In genomic region chr18:45993441-45993840, GRCh38 we compare ENCODE assay signal across 11 cellular contexts. TPM values are rescaled to one million over a fixed set of nuclear protein-coding genes. Genes with fewer than 3 reads are reported as not detected.
DNase-seq lines count a peak whose midpoint lies in the region; ATAC-seq lines count a peak whose summit lies in the region.
"Had no signal": no experiment of that assay in that cellular context is flagged by ENCODE, and none has a peak within 500 bp of the region (broad histone marks: within the 10 kb centered on the region; RNA-seq: fewer than 3 reads in every experiment).

No MANE protein-coding gene starts in this region.

- intact Hi-C loops in posterior vena cava (cut with DNase I): loop anchor here in 1 of 2 donors (10.0 kb wide), 1 partner anchor 71 kb away; no protein-coding TSS in a partner anchor

- peak; percentile 61 for DNase-seq in A172 (ENCODE audit: low spot score)
- DNase-seq in H4 (ENCODE audit: low spot score): peak; percentile 43
- peak; percentile 15 for DNase-seq in T1000 (lab: John Stamatoyannopoulos, UW)
- DNase-seq in fibroblast of the conjunctiva (ENCODE audit: low read depth): peak; percentile 21
- DNase-seq in NCI-H1105 (lab: John Stamatoyannopoulos, UW): no peak
- no peak for DNase-seq in posterior vena cava (ENCODE audit: low spot score)
- DNase-seq: activated CD4-positive, alpha-beta T cell treated with anti-CD3 and anti-CD28 coated beads for 1 hour; Karpas-422; NCI-H446 had no signal

- ATAC-seq in HG02885 (IDR thresholded peaks at IDR 0.05; ENCODE audit: poor library complexity, unreplicated experiment) (no peak), HG02678 (IDR thresholded peaks at IDR 0.05; ENCODE audit: unreplicated experiment) (no peak)

RNA-seq across cellular contexts. Expression of gene EPG5, which starts 26.3 kb away (rescaled TPM):
- 8.8 and 16.4 TPM in 2 replicates for total RNA-seq in A172 (2014; rRNA removed; shearing (Covaris generic))
- 5.1 and 5.8 TPM in 2 replicates for total RNA-seq in H4 (2014; rRNA removed; shearing (Covaris generic))
- 10 to 100 TPM; 20.1 to 20.2 TPM for total RNA-seq in posterior vena cava

Comparison
In these comparisons a context has a peak if more than half of its experiments do, and no peak if none do; other contexts are left out.
1. DNase-seq: peak in A172 (single experiment), H4 (single experiment), T1000 (single experiment) and fibroblast of the conjunctiva (single experiment); none in NCI-H1105 (single experiment) and posterior vena cava (single experiment).